ENCODE assay signal across 15 cellular contexts in the genomic region with DNA sequence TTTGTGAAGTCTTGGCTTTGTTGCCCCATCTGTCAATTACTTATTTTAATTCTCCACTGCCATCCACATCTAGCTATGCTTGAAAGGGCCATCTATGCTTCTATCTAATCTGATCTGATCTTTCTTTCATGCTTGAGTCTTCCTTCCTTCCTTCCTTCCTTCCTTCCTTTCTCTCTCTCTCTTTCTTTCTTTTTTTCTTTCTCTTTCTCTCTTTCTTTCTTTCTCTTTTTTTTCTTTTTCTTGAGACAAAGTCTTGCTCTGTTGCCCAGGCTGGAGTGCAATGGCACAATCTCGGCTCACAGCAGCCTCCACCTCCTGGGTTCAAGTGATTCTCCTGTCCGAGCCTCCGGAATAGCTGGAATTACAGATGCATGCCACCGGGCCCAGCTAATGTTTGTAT. TPM values are rescaled to one million over a fixed set of nuclear protein-coding genes. Genes with fewer than 3 reads are reported as not detected.
A peak's percentile ranks its signal among the peaks of the same experiment; 100 is the strongest.
DNase-seq lines count a peak whose midpoint lies in the region; ATAC-seq, FAIRE-seq and TF ChIP-seq lines count a peak whose summit lies in the region.
"Had no signal": no experiment of that assay in that cellular context is flagged by ENCODE, and none has a peak within 500 bp of the region (broad histone marks: within the 10 kb centered on the region; RNA-seq: fewer than 3 reads in every experiment).

No MANE protein-coding gene starts in this region.

- no peak for ATAC-seq in activated CD8-positive, alpha-beta memory T cell treated with anti-CD3 and anti-CD28 coated beads, Interleukin-2, amount 10 ng/mL, durations not matched to agents 7 days and 5 days
- ATAC-seq in K562 (no peak), GM21390 (IDR thresholded peaks at IDR 0.05; ENCODE audit: unreplicated experiment) (no peak)
- ATAC-seq: CD8-positive, alpha-beta T cell; Right ventricle myocardium inferior had no signal

- FAIRE-seq in K562 (lab: Jason Lieb, UNC) = no peak
- FAIRE-seq: G401.6 had no signal

- no peaks in the 10 kb centered on the region for H3K9me3 Mint-ChIP-seq in activated CD8-positive, alpha-beta memory T cell treated with anti-CD3 and anti-CD28 coated beads, Interleukin-2, amount 10 ng/mL, durations not matched to agents 7 days and 5 days (ENCODE audit: low read depth)
- H3K9me3 Mint-ChIP-seq: CD8-positive, alpha-beta T cell had no signal

- TF ChIP-seq EP300 in K562 (IDR thresholded peaks at IDR 0.05; ENCODE audit: low read length) = no peak

- no peaks in the 10 kb centered on the region for H3K27me3 Mint-ChIP-seq in activated CD8-positive, alpha-beta memory T cell treated with anti-CD3 and anti-CD28 coated beads, Interleukin-2, amount 10 ng/mL, durations not matched to agents 7 days and 5 days

- H3K9me1 ChIP-seq in K562 (ENCODE audit: control insufficient read depth, insufficient read depth, low read length) = no peaks in the 10 kb centered on the region

- no peak for TF ChIP-seq RAD21 in K562 (CRISPR knock-in tag; conservative IDR thresholded peaks at IDR 0.05 in 1 of 2, IDR thresholded peaks at IDR 0.05 in 1 of 2)

- no peak overlapping the region for H2AFZ ChIP-seq in K562 (ENCODE audit: low read depth, low read length)

- H3K27me3 ChIP-seq in BLaER1 treated with 17β-estradiol and CSF1 and Interleukin-3, amounts not matched to agents 10 nM and 100 nM = no peaks in the 10 kb centered on the region
- H3K27me3 ChIP-seq in K562 (ENCODE audit: control insufficient read depth in 2 of 2, insufficient read depth in 2 of 2, low read length in 2 of 2) = no peaks in the 10 kb centered on the region
- peaks cover 0 to 33% (median 8%) of the 10 kb centered on the region in 7 donors for H3K27me3 ChIP-seq in spleen (replicated peaks in 1 of 7)
- H3K27me3 ChIP-seq: MG63 had no signal

- H3K36me3 Mint-ChIP-seq in activated CD8-positive, alpha-beta memory T cell treated with anti-CD3 and anti-CD28 coated beads, Interleukin-2, amount 10 ng/mL, durations not matched to agents 7 days and 5 days = peaks cover 5% of the 10 kb centered on the region
- H3K36me3 Mint-ChIP-seq: CD8-positive, alpha-beta T cell had no signal

- WGBS in K562 (ENCODE audit: insufficient coverage, low coverage, missing lambda C conversion rate) = 93% methylated on average over 4 of the region's 4 CpGs
- whole genome bisulfite sequencing in spleen, 5 donors = 88 to 99% (median 92%) methylated on average over 4 of the region's 4 CpGs

- TF ChIP-seq POLR2A in K562 (conservative IDR thresholded peaks at IDR 0.05) = no peak
- TF ChIP-seq POLR2A in spleen (IDR thresholded peaks at IDR 0.05) = no peak

- H3K9ac ChIP-seq in BLaER1 treated with 17β-estradiol and CSF1 and Interleukin-3, amounts not matched to agents 10 nM and 100 nM = peak overlapping the region in 1 of 11 experiments; percentile 16; a peak in 1 of 22 replicates
- H3K9ac ChIP-seq in K562 (ENCODE audit: insufficient read depth in 1 of 2, low read depth in 2 of 2, low read length in 2 of 2) = no peak overlapping the region

- H3K36me3 ChIP-seq in BLaER1 treated with 17β-estradiol and CSF1 and Interleukin-3, amounts not matched to agents 10 nM and 100 nM = peaks cover 0 to 30% (median 12%) of the 10 kb centered on the region in 11 experiments; a peak in 14 of 22 replicates
- peaks cover 83% of the 10 kb centered on the region for H3K36me3 ChIP-seq in K562 (ENCODE audit: control insufficient read depth, insufficient read depth, low read length)
- H3K36me3 ChIP-seq in spleen = no peaks in the 10 kb centered on the region
- H3K36me3 ChIP-seq: HAP-1, MG63 had no signal

- peak overlapping the region; percentile 47 for H3K27ac Mint-ChIP-seq in activated CD8-positive, alpha-beta memory T cell treated with anti-CD3 and anti-CD28 coated beads, Interleukin-2, amount 10 ng/mL, durations not matched to agents 7 days and 5 days
- H3K27ac Mint-ChIP-seq: CD8-positive, alpha-beta T cell had no signal

- intact Hi-C loops in K562 (cut with micrococcal nuclease) = no loop called here
- intact Hi-C loops in spleen (cut with DNase I; ENCODE audit: low total_unique reads) = no loop called here

- BruUV-seq in K562 (replicated peaks; lab: Mats Ljungman, UMichigan) = no TSS peak

- peaks cover 13 to 75% (median 66%) of the 10 kb centered on the region in 10 experiments for H3K4me1 ChIP-seq in BLaER1 treated with 17β-estradiol and CSF1 and Interleukin-3, amounts not matched to agents 10 nM and 100 nM
- H3K4me1 ChIP-seq in K562 (replicated peaks in 1 of 2; ENCODE audit: control insufficient read depth in 2 of 2, insufficient read depth in 2 of 2, low read length in 2 of 2) (peaks cover 10 to 38% of the 10 kb centered on the region in 2 experiments), spleen (peaks cover 4 to 39% (median 23%) of the 10 kb centered on the region in 6 donors)

- TF ChIP-seq CTCF in RWPE1 (conservative IDR thresholded peaks at IDR 0.05; ENCODE audit: low read depth) (no peak), K562 (IDR thresholded peaks at IDR 0.05 in 2 of 3, conservative IDR thresholded peaks at IDR 0.05 in 1 of 3; ENCODE audit: insufficient read depth in 2 of 3, low read depth in 1 of 3, low read length in 3 of 3) (no peak), spleen (IDR thresholded peaks at IDR 0.05 in 8 of 11, conservative IDR thresholded peaks at IDR 0.05 in 3 of 11) (no peak)

- H3K4me2 ChIP-seq in BLaER1 treated with 17β-estradiol and CSF1 and Interleukin-3, amounts not matched to agents 10 nM and 100 nM = peak overlapping the region in 9 of 11 experiments; percentile 26 to 95 (median 68); a peak in 16 of 22 replicates
- no peak overlapping the region for H3K4me2 ChIP-seq in K562 (ENCODE audit: insufficient read depth, low read length)

- H4K20me1 ChIP-seq in BLaER1 treated with 17β-estradiol and CSF1 and Interleukin-3, amounts not matched to agents 10 nM and 100 nM = no peaks in the 10 kb centered on the region
- H4K20me1 ChIP-seq in K562 (replicated peaks; ENCODE audit: control insufficient read depth, insufficient read depth, low read length) = peaks cover 6% of the 10 kb centered on the region

- DNase-seq in activated CD8-positive, alpha-beta memory T cell treated with anti-CD3 and anti-CD28 coated beads, Interleukin-2, amount 10 ng/mL, durations not matched to agents 7 days and 5 days = no peak
- no peak for DNase-seq in activated CD8-positive, alpha-beta memory T cell treated with anti-CD3 and anti-CD28 coated beads for 24 hours
- no peak for DNase-seq in RWPE1 (ENCODE audit: low spot score)
- no peak for DNase-seq in K562 (ENCODE audit: extremely low read depth in 1 of 4, low spot score in 3 of 4)
- no peak for DNase-seq in spleen
- no peak for DNase-seq in NCI-H446 (lab: John Stamatoyannopoulos, UW)
- DNase-seq: CD8-positive, alpha-beta T cell; DND-41; MG63; NCI-H1092 had no signal

- H3K4me1 Mint-ChIP-seq in activated CD8-positive, alpha-beta memory T cell treated with anti-CD3 and anti-CD28 coated beads, Interleukin-2, amount 10 ng/mL, durations not matched to agents 7 days and 5 days = peaks cover 62% of the 10 kb centered on the region

- in situ Hi-C loops in K562 (cut with MboI) = no loop called here

- H3K4me3 ChIP-seq in BLaER1 treated with 17β-estradiol and CSF1 and Interleukin-3, amounts not matched to agents 10 nM and 100 nM = no peak overlapping the region
- H3K4me3 ChIP-seq in K562 (no peak overlapping the region), spleen (no peak overlapping the region)
- H3K4me3 ChIP-seq: HAP-1, MG63 had no signal

- H3K79me2 ChIP-seq in K562 (ENCODE audit: control insufficient read depth, insufficient read depth, low read length) = peaks cover 17% of the 10 kb centered on the region; the same call in 2 of the 3 replicates

- POLR2A ChIA-PET in RWPE1 (lab: Yijun Ruan, JAX; ENCODE audit: low non-redundant PET) = no interaction called here
- POLR2A ChIA-PET in K562 (lab: Yijun Ruan, JAX) = interaction anchor here (0.5 to 3.5 kb wide), 9 partner anchors 10 to 123 kb away, joined by 3 to 22 read pairs (median 3); partner anchors contain the start of gene GNB2

- CTCF ChIA-PET in activated CD8-positive, alpha-beta memory T cell treated with anti-CD3 and anti-CD28 coated beads, Interleukin-2, amount 10 ng/mL, durations not matched to agents 7 days and 5 days (lab: Charles Lee) = interaction anchor here (0.7 to 2.8 kb wide), 14 partner anchors 10 to 223 kb away, joined by 3 to 11 read pairs (median 4); partner anchors contain the start of genes MOSPD3, POP7 and SLC12A9
- CTCF ChIA-PET in RWPE1 (lab: Yijun Ruan, JAX) = interaction anchor here (0.5 to 1.0 kb wide), 3 partner anchors 9 to 90 kb away, joined by 4 to 7 read pairs (median 5); partner anchors contain the start of gene EPO
- CTCF ChIA-PET in K562 (lab: Yijun Ruan, JAX; ENCODE audit: low intra/inter-chr PET ratio) = interaction anchor here (1.2 kb wide), 1 partner anchor 61 kb away, joined by 6 read pairs; no protein-coding TSS in a partner anchor

- H3K27ac ChIP-seq in BLaER1 treated with 17β-estradiol and CSF1 and Interleukin-3, amounts not matched to agents 10 nM and 100 nM = peak overlapping the region in 3 of 11 experiments; percentile 10 to 43 (median 38); a peak in 3 of 22 replicates
- H3K27ac ChIP-seq in RWPE1 (peak overlapping the region; percentile 19), K562 (ENCODE audit: extremely low read depth, low read depth, low read length) (no peak overlapping the region), spleen (no peak overlapping the region)

- no peaks in the 10 kb centered on the region for H3K9me3 ChIP-seq in BLaER1 treated with 17β-estradiol and CSF1 and Interleukin-3, amounts not matched to agents 10 nM and 100 nM (replicated peaks in 1 of 11)
- no peaks in the 10 kb centered on the region for H3K9me3 ChIP-seq in K562 (replicated peaks; ENCODE audit: control insufficient read depth, insufficient read depth, low read depth, low read length)
- no peaks in the 10 kb centered on the region for H3K9me3 ChIP-seq in spleen
- H3K9me3 ChIP-seq: HAP-1, MG63 had no signal

- no peak overlapping the region for H3K4me3 Mint-ChIP-seq in activated CD8-positive, alpha-beta memory T cell treated with anti-CD3 and anti-CD28 coated beads, Interleukin-2, amount 10 ng/mL, durations not matched to agents 7 days and 5 days
- H3K4me3 Mint-ChIP-seq: CD8-positive, alpha-beta T cell had no signal

RNA-seq across cellular contexts. Expression of gene TFR2, which starts 11.3 kb away (rescaled TPM):
- total RNA-seq in activated CD8-positive, alpha-beta memory T cell treated with anti-CD3 and anti-CD28 coated beads, Interleukin-2, amount 10 ng/mL, durations not matched to agents 7 days and 5 days = 10 to 100 TPM; 11.1 to 18.6 TPM
- 166 and 461 TPM in 2 replicates for total RNA-seq in K562 (2011; cell fraction: chromatin; rRNA removed; ENCODE audit: low replicate concordance)
- 349 and 384 TPM in 2 replicates for total RNA-seq in K562 (2011; cell fraction: nucleolus; rRNA removed)
- total RNA-seq in K562 (2011; cell fraction: nucleoplasm; rRNA removed) = 215 and 227 TPM in 2 replicates
- 71.6 and 92.0 TPM in 2 replicates for total RNA-seq in K562 (2014; rRNA removed)
- total RNA-seq in K562 (2014; rRNA removed; fragmentation: Illumina TruSeq; extraction: Trizol) = 16.3 and 21.7 TPM in 2 replicates
- 40.8 and 44.0 TPM in 2 replicates for total RNA-seq in K562 (2015; rRNA removed; fragmentation: Illumina TruSeq; extraction: Trizol)
- 121 and 123 TPM in 2 replicates for total RNA-seq in K562 (2021)
- 51.1 and 65.2 TPM in 2 replicates for polyA plus RNA-seq in K562 (2011; rRNA removed)
- 41.2 and 121 TPM in 2 replicates for polyA plus RNA-seq in K562 (2011; cell fraction: cytosol; rRNA removed)
- polyA plus RNA-seq in K562 (2011; cell fraction: nucleus; rRNA removed) = 267 and 470 TPM in 2 replicates
- 124 and 131 TPM in 2 replicates for polyA plus RNA-seq in K562 (2012)
- polyA plus RNA-seq in K562 (2014; fragmentation: Illumina TruSeq; extraction: Trizol) = 55.3 and 63.5 TPM in 2 replicates
- 1 to 10 TPM; 3.8 to 4.7 TPM for polyA plus RNA-seq in K562 (2014; fragmentation: Nextera tagmentation; extraction: Ambion mirVana)
- polyA plus RNA-seq in K562 (2014; rRNA removed) = 82.0 and 88.6 TPM in 2 replicates
- 12.8 and 26.7 TPM in 2 replicates for polyA minus RNA-seq in K562 (2011; rRNA and poly(A)+ RNA removed)
- polyA minus RNA-seq in K562 (2011; cell fraction: cytosol; rRNA and poly(A)+ RNA removed) = 58.1 and 69.5 TPM in 2 replicates
- 62.4 and 89.8 TPM in 2 replicates for polyA minus RNA-seq in K562 (2011; cell fraction: nucleus; rRNA and poly(A)+ RNA removed)
- total RNA-seq in spleen = 1 to 10 TPM; 1.9 to 6.6 (median 2.4) TPM
- 1 to 10 TPM; 1.7 to 1.9 (median 1.8) TPM for polyA plus RNA-seq in spleen

RNA-seq across cellular contexts. Expression of gene MOSPD3, which starts 17.7 kb away (rescaled TPM):
- total RNA-seq in activated CD8-positive, alpha-beta memory T cell treated with anti-CD3 and anti-CD28 coated beads, Interleukin-2, amount 10 ng/mL, durations not matched to agents 7 days and 5 days = 10 to 100 TPM; 22.2 to 28.8 TPM
- 7.4 and 17.6 TPM in 2 replicates for total RNA-seq in K562 (2011; cell fraction: chromatin; rRNA removed; ENCODE audit: low replicate concordance)
- 17.5 and 20.3 TPM in 2 replicates for total RNA-seq in K562 (2011; cell fraction: nucleolus; rRNA removed)
- total RNA-seq in K562 (2011; cell fraction: nucleoplasm; rRNA removed) = 13.9 and 15.0 TPM in 2 replicates
- total RNA-seq in K562 (2014; rRNA removed) (7.3 and 18.3 TPM in 2 replicates), K562 (2014; rRNA removed; fragmentation: Illumina TruSeq; extraction: Trizol) (3.4 and 4.3 TPM in 2 replicates), K562 (2015; rRNA removed; fragmentation: Illumina TruSeq; extraction: Trizol) (5.8 and 6.9 TPM in 2 replicates), K562 (2021) (29.0 and 32.1 TPM in 2 replicates), spleen (10 to 100 TPM; 13.4 to 20.4 (median 16.0) TPM)
- polyA plus RNA-seq in K562 (2011; rRNA removed) (9.1 and 18.6 TPM in 2 replicates), K562 (2014; fragmentation: Illumina TruSeq; extraction: Trizol) (15.3 and 27.4 TPM in 2 replicates), K562 (2014; fragmentation: Nextera tagmentation; extraction: Ambion mirVana) (1 to 10 TPM; 1.4 to 2.6 TPM), K562 (2014; rRNA removed) (14.1 and 15.0 TPM in 2 replicates), spleen (10 to 100 TPM; 11.2 to 16.8 (median 13.9) TPM)
- polyA plus RNA-seq in K562 (2011; cell fraction: cytosol; rRNA removed) = 8.8 and 23.5 TPM in 2 replicates
- polyA plus RNA-seq in K562 (2011; cell fraction: nucleus; rRNA removed) = 23.6 and 37.0 TPM in 2 replicates
- polyA plus RNA-seq in K562 (2012) = 26.6 and 27.6 TPM in 2 replicates
- 2.5 and 3.4 TPM in 2 replicates for polyA minus RNA-seq in K562 (2011; rRNA and poly(A)+ RNA removed)
- 5.8 and 6.3 TPM in 2 replicates for polyA minus RNA-seq in K562 (2011; cell fraction: cytosol; rRNA and poly(A)+ RNA removed)
- polyA minus RNA-seq in K562 (2011; cell fraction: nucleus; rRNA and poly(A)+ RNA removed) = 8.1 and 8.6 TPM in 2 replicates

RNA-seq across cellular contexts. Expression of gene ACTL6B, which starts 26.2 kb away (rescaled TPM):
- not detected for total RNA-seq in activated CD8-positive, alpha-beta memory T cell treated with anti-CD3 and anti-CD28 coated beads, Interleukin-2, amount 10 ng/mL, durations not matched to agents 7 days and 5 days
- total RNA-seq in K562 (2011; cell fraction: chromatin; rRNA removed; ENCODE audit: low replicate concordance) = not detected in 2 replicates
- not detected in 2 replicates for total RNA-seq in K562 (2011; cell fraction: nucleolus; rRNA removed)
- total RNA-seq in K562 (2011; cell fraction: nucleoplasm; rRNA removed) = not detected in 2 replicates
- total RNA-seq in K562 (2014; rRNA removed) (not detected in 2 replicates), K562 (2014; rRNA removed; fragmentation: Illumina TruSeq; extraction: Trizol) (not detected in 2 replicates), K562 (2015; rRNA removed; fragmentation: Illumina TruSeq; extraction: Trizol) (not detected in 2 replicates), K562 (2021) (not detected in 2 replicates), spleen (not detected)
- polyA plus RNA-seq in K562 (2011; rRNA removed) (not detected in 2 replicates), K562 (2014; fragmentation: Illumina TruSeq; extraction: Trizol) (not detected in 2 replicates), K562 (2014; fragmentation: Nextera tagmentation; extraction: Ambion mirVana) (not detected), K562 (2014; rRNA removed) (not detected in 2 replicates), spleen (not detected)
- not detected in 2 replicates for polyA plus RNA-seq in K562 (2011; cell fraction: cytosol; rRNA removed)
- not detected in 2 replicates for polyA plus RNA-seq in K562 (2011; cell fraction: nucleus; rRNA removed)
- not detected in 2 replicates for polyA plus RNA-seq in K562 (2012)
- polyA minus RNA-seq in K562 (2011; rRNA and poly(A)+ RNA removed) = not detected in 2 replicates
- not detected in 2 replicates for polyA minus RNA-seq in K562 (2011; cell fraction: cytosol; rRNA and poly(A)+ RNA removed)
- polyA minus RNA-seq in K562 (2011; cell fraction: nucleus; rRNA and poly(A)+ RNA removed) = not detected in 2 replicates
- total RNA-seq: CD8-positive, alpha-beta T cell; Right ventricle myocardium inferior had no signal

RNA-seq across cellular contexts. Expression of gene PCOLCE, which starts 27.9 kb away (rescaled TPM):
- 10 to 100 TPM in 1 of 2 experiments, 1 to 10 TPM in 1; 9.2 to 11.6 TPM for total RNA-seq in activated CD8-positive, alpha-beta memory T cell treated with anti-CD3 and anti-CD28 coated beads, Interleukin-2, amount 10 ng/mL, durations not matched to agents 7 days and 5 days
- total RNA-seq in K562 (2011; cell fraction: chromatin; rRNA removed; ENCODE audit: low replicate concordance) = 11.5 and 28.7 TPM in 2 replicates
- total RNA-seq in K562 (2011; cell fraction: nucleolus; rRNA removed) = 29.5 and 34.2 TPM in 2 replicates
- 23.0 and 24.9 TPM in 2 replicates for total RNA-seq in K562 (2011; cell fraction: nucleoplasm; rRNA removed)
- total RNA-seq in K562 (2014; rRNA removed) (13.5 and 14.1 TPM in 2 replicates), K562 (2014; rRNA removed; fragmentation: Illumina TruSeq; extraction: Trizol) (3.8 and 4.5 TPM in 2 replicates), K562 (2015; rRNA removed; fragmentation: Illumina TruSeq; extraction: Trizol) (8.9 and 10.0 TPM in 2 replicates), K562 (2021) (32.4 and 33.9 TPM in 2 replicates), spleen (10 to 100 TPM in 6 of 7 donors, 1 to 10 TPM in 1; 7.1 to 31.4 (median 21.9) TPM)
- polyA plus RNA-seq in K562 (2011; rRNA removed) (5.0 and 11.8 TPM in 2 replicates), K562 (2014; fragmentation: Illumina TruSeq; extraction: Trizol) (30.4 and 31.8 TPM in 2 replicates), K562 (2014; fragmentation: Nextera tagmentation; extraction: Ambion mirVana) (1 to 10 TPM; 5.2 to 5.4 TPM), K562 (2014; rRNA removed) (28.0 and 28.6 TPM in 2 replicates), spleen (10 to 100 TPM; 29.0 to 38.7 (median 30.2) TPM)
- 9.0 and 11.0 TPM in 2 replicates for polyA plus RNA-seq in K562 (2011; cell fraction: cytosol; rRNA removed)
- 59.3 and 94.1 TPM in 2 replicates for polyA plus RNA-seq in K562 (2011; cell fraction: nucleus; rRNA removed)
- polyA plus RNA-seq in K562 (2012) = 21.8 and 34.6 TPM in 2 replicates
- 1.6 and 2.0 TPM in 2 replicates for polyA minus RNA-seq in K562 (2011; rRNA and poly(A)+ RNA removed)
- polyA minus RNA-seq in K562 (2011; cell fraction: cytosol; rRNA and poly(A)+ RNA removed) = 5.7 and 10.1 TPM in 2 replicates
- polyA minus RNA-seq in K562 (2011; cell fraction: nucleus; rRNA and poly(A)+ RNA removed) = 7.3 and 10.7 TPM in 2 replicates

RNA-seq across cellular contexts. Expression of gene GNB2, which starts 43.5 kb away (rescaled TPM):
- total RNA-seq in activated CD8-positive, alpha-beta memory T cell treated with anti-CD3 and anti-CD28 coated beads, Interleukin-2, amount 10 ng/mL, durations not matched to agents 7 days and 5 days = 100 to 1,000 TPM; 243 to 271 TPM
- 52.2 and 165 TPM in 2 replicates for total RNA-seq in K562 (2011; cell fraction: chromatin; rRNA removed; ENCODE audit: low replicate concordance)
- total RNA-seq in K562 (2011; cell fraction: nucleolus; rRNA removed) = 119 and 144 TPM in 2 replicates
- total RNA-seq in K562 (2011; cell fraction: nucleoplasm; rRNA removed) = 70.5 and 76.0 TPM in 2 replicates
- total RNA-seq in K562 (2014; rRNA removed) = 125 and 171 TPM in 2 replicates
- 25.4 and 37.1 TPM in 2 replicates for total RNA-seq in K562 (2014; rRNA removed; fragmentation: Illumina TruSeq; extraction: Trizol)
- total RNA-seq in K562 (2015; rRNA removed; fragmentation: Illumina TruSeq; extraction: Trizol) = 74.1 and 78.5 TPM in 2 replicates
- total RNA-seq in K562 (2021) = 320 and 323 TPM in 2 replicates
- polyA plus RNA-seq in K562 (2011; rRNA removed) = 83.8 and 104 TPM in 2 replicates
- 142 and 275 TPM in 2 replicates for polyA plus RNA-seq in K562 (2011; cell fraction: cytosol; rRNA removed)
- polyA plus RNA-seq in K562 (2011; cell fraction: nucleus; rRNA removed) = 125 and 179 TPM in 2 replicates
- polyA plus RNA-seq in K562 (2012) = 243 and 314 TPM in 2 replicates
- 212 and 251 TPM in 2 replicates for polyA plus RNA-seq in K562 (2014; fragmentation: Illumina TruSeq; extraction: Trizol)
- polyA plus RNA-seq in K562 (2014; fragmentation: Nextera tagmentation; extraction: Ambion mirVana) = 1 to 10 TPM in 1 of 2 experiments, under 1 TPM in 1; 0.65 to 5.2 TPM
- polyA plus RNA-seq in K562 (2014; rRNA removed) = 189 and 193 TPM in 2 replicates
- 21.4 and 50.9 TPM in 2 replicates for polyA minus RNA-seq in K562 (2011; rRNA and poly(A)+ RNA removed)
- polyA minus RNA-seq in K562 (2011; cell fraction: cytosol; rRNA and poly(A)+ RNA removed) = 89.4 and 98.0 TPM in 2 replicates
- 23.0 and 27.4 TPM in 2 replicates for polyA minus RNA-seq in K562 (2011; cell fraction: nucleus; rRNA and poly(A)+ RNA removed)
- 100 to 1,000 TPM; 207 to 342 (median 270) TPM for total RNA-seq in spleen
- 100 to 1,000 TPM; 104 to 195 (median 121) TPM for polyA plus RNA-seq in spleen
